In the genomic region with DNA sequence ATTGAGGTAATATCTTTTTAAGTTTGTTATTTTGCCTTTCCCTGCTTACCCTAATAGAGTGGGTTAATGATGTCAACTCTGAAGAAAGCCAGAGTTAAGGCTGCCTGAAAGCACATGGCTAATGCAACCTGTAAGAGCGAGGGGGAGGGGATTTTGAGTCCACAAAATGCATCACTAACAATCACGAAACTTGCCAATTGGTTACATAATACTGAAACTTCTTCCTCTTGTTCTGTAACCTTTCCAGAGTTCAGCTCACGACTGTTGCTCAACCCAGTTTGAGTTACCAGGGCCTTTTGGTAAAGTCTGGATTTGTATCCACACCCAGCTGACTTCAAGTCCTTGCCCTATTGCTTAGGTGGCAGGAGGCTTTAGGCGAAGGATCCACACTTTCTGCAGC, we compare ENCODE assay signal across 12 cellular contexts.
DNase-seq lines count a peak whose midpoint lies in the region; ATAC-seq and TF ChIP-seq lines count a peak whose summit lies in the region.
"Had no signal": no experiment of that assay in that cellular context is flagged by ENCODE, and none has a peak within 500 bp of the region (broad histone marks: within the 10 kb centered on the region; RNA-seq: fewer than 3 reads in every experiment).

No MANE protein-coding gene starts in this region.

- H3K36me3 ChIP-seq in right lobe of liver: no peaks in the 10 kb centered on the region
- H3K36me3 ChIP-seq: tibial nerve had no signal

- no peaks in the 10 kb centered on the region for H3K9me3 ChIP-seq in right lobe of liver
- H3K9me3 ChIP-seq: tibial nerve had no signal

- no peak for TF ChIP-seq CTCF in AG09309 (IDR thresholded peaks at IDR 0.05; ENCODE audit: control insufficient read depth, insufficient read depth, low read depth, low read length, missing control alignments)
- no peak for TF ChIP-seq CTCF in right lobe of liver (IDR thresholded peaks at IDR 0.05)

- no peak overlapping the region for H3K27ac ChIP-seq in right lobe of liver
- H3K27ac ChIP-seq: tibial nerve had no signal

- DNase-seq in AG09309 (ENCODE audit: low read depth): peak; percentile 47
- DNase-seq in NCI-H226: peak; percentile 46
- DNase-seq in central memory CD8-positive, alpha-beta T cell (ENCODE audit: low spot score in 2 of 2): no peak
- peak in 2 of 3 donors; percentile 19 to 54 for DNase-seq in right lobe of liver
- DNase-seq in EL: no peak
- DNase-seq in activated gamma-delta T cell (lab: John Stamatoyannopoulos, UW): no peak
- DNase-seq in LoVo (ENCODE audit: low spot score): no peak
- DNase-seq: activated CD8-positive, alpha-beta memory T cell treated with anti-CD3 and anti-CD28 coated beads, Interleukin-2, amount 10 ng/mL, durations not matched to agents 7 days and 5 days; activated naive CD8-positive, alpha-beta T cell treated with anti-CD3 and anti-CD28 coated beads, Interleukin-2, amount 50 U/mL, for 24 hours; NCI-H1694 had no signal

- whole genome bisulfite sequencing in right lobe of liver (ENCODE audit: insufficient coverage, low coverage, low lambda C conversion rate, missing lambda C conversion rate): 21% methylated on average over 4 of the region's 4 CpGs

- H3K4me3 Mint-ChIP-seq in central memory CD8-positive, alpha-beta T cell: no peak overlapping the region
- H3K4me3 Mint-ChIP-seq: activated CD8-positive, alpha-beta memory T cell treated with anti-CD3 and anti-CD28 coated beads, Interleukin-2, amount 10 ng/mL, durations not matched to agents 7 days and 5 days; activated naive CD8-positive, alpha-beta T cell treated with anti-CD3 and anti-CD28 coated beads, Interleukin-2, amount 50 U/mL, for 24 hours had no signal

- peaks cover 0 to 10% (median 0%) of the 10 kb centered on the region in 4 donors for H3K4me1 ChIP-seq in right lobe of liver

- intact Hi-C loops in right lobe of liver (cut with DNase I): no loop called here

- TF ChIP-seq POLR2A in right lobe of liver (IDR thresholded peaks at IDR 0.05): no peak

- no peak overlapping the region for H3K4me3 ChIP-seq in AG09309 (ENCODE audit: control insufficient read depth, low read depth, low read length)
- H3K4me3 ChIP-seq in right lobe of liver: no peak overlapping the region
- H3K4me3 ChIP-seq: tibial nerve had no signal

- no peaks in the 10 kb centered on the region for H3K27me3 Mint-ChIP-seq in central memory CD8-positive, alpha-beta T cell

- no peaks in the 10 kb centered on the region for H3K9me3 Mint-ChIP-seq in central memory CD8-positive, alpha-beta T cell
- H3K9me3 Mint-ChIP-seq: activated naive CD8-positive, alpha-beta T cell treated with anti-CD3 and anti-CD28 coated beads, Interleukin-2, amount 50 U/mL, for 24 hours had no signal

- H3K27me3 ChIP-seq in right lobe of liver: no peaks in the 10 kb centered on the region
- H3K27me3 ChIP-seq: tibial nerve had no signal

- peaks cover 22% of the 10 kb centered on the region for H3K4me1 Mint-ChIP-seq in central memory CD8-positive, alpha-beta T cell

- H3K27ac Mint-ChIP-seq in central memory CD8-positive, alpha-beta T cell (ENCODE audit: low read depth): peak overlapping the region; percentile 23
- H3K27ac Mint-ChIP-seq: activated CD8-positive, alpha-beta memory T cell treated with anti-CD3 and anti-CD28 coated beads, Interleukin-2, amount 10 ng/mL, durations not matched to agents 7 days and 5 days; activated naive CD8-positive, alpha-beta T cell treated with anti-CD3 and anti-CD28 coated beads, Interleukin-2, amount 50 U/mL, for 24 hours had no signal

- no peak for ATAC-seq in central memory CD8-positive, alpha-beta T cell (replicated peaks; ENCODE audit: extremely low read depth, poor library complexity, severe bottlenecking)
- ATAC-seq in right lobe of liver (peak; percentile 68 to 91 (median 87)), HG03095 (IDR thresholded peaks at IDR 0.05; ENCODE audit: unreplicated experiment) (no peak)
- ATAC-seq: activated CD8-positive, alpha-beta memory T cell treated with anti-CD3 and anti-CD28 coated beads, Interleukin-2, amount 10 ng/mL, durations not matched to agents 7 days and 5 days; activated naive CD8-positive, alpha-beta T cell treated with anti-CD3 and anti-CD28 coated beads, Interleukin-2, amount 50 U/mL, for 24 hours had no signal

- no peaks in the 10 kb centered on the region for H3K36me3 Mint-ChIP-seq in central memory CD8-positive, alpha-beta T cell (ENCODE audit: insufficient read depth)
- H3K36me3 Mint-ChIP-seq: activated CD8-positive, alpha-beta memory T cell treated with anti-CD3 and anti-CD28 coated beads, Interleukin-2, amount 10 ng/mL, durations not matched to agents 7 days and 5 days had no signal

Comparison
In these comparisons a context has a peak if more than half of its experiments do, and no peak if none do; other contexts are left out.
1. DNase-seq: peak in AG09309 (single experiment), NCI-H226 (single experiment) and right lobe of liver (2 of 3); none in central memory CD8-positive, alpha-beta T cell (0 of 2), EL (single experiment), activated gamma-delta T cell (single experiment) and LoVo (single experiment).
2. ATAC-seq: peak in right lobe of liver (4 of 4); none in central memory CD8-positive, alpha-beta T cell (single experiment) and HG03095 (single experiment).